1 cellular context compared by ENCODE assay signal in the genomic region with DNA sequence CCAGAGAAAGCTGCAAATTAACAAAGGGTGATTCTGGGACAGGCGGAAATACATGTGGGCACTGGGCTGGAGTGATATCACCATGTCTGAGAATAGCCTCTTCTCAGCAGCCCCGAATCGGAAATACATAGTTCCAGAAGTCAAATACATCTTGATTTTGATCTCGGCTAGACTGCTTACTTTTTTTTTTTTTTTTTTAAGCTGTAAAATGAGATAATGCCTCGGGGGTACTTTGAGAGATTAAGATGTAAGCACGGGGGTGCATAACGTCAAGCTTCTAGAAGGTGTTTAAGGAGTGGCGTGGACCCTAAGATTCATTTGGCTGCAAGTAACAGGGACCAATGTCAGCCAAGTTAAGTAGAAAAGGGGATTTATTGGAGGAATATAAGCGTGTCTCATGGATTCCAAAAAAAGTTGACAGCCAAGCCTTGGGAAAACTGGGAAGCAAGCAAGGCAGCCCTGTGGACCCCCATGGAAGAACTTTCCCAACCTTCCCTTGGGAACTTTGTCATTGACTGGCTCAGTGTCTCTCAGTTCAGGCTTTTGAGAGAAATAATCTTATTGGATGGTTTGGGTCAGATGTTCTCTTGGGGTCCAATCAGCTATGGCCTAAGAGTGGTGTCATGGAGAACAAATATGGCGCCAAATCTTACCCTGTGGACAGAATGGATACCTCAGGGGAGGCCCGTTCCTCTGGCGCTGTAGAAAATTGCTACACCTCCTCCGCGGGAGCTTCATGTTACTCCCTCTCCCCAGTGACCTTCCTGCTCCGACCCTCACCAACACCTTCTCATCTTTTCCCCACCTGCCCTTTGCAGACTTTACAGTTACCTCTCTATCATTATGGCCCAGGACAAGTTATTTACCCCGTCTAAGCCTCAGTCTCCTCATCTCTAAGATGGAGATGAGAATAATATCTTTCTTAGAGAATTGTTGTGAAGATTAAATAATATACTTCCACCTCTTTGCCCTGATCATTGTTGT.
TF ChIP-seq lines count a peak whose summit lies in the region.

No MANE protein-coding gene starts in this region.

TF ChIP-seq in K562, 482 proteins besides CTCF, POLR2A, EP300 and RAD21 (continued from another document and continues in another):
- TF ChIP-seq, protein P1, sequence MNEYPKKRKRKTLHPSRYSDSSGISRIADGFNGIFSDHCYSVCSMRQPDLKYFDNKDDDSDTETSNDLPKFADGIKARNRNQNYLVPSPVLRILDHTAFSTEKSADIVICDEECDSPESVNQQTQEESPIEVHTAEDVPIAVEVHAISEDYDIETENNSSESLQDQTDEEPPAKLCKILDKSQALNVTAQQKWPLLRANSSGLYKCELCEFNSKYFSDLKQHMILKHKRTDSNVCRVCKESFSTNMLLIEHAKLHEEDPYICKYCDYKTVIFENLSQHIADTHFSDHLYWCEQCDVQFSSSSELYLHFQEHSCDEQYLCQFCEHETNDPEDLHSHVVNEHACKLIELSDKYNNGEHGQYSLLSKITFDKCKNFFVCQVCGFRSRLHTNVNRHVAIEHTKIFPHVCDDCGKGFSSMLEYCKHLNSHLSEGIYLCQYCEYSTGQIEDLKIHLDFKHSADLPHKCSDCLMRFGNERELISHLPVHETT (CRISPR knock-in tag; conservative IDR thresholded peaks at IDR 0.05 in 1 of 2, IDR thresholded peaks at IDR 0.05 in 1 of 2) = peak in 1 of 2 experiments; percentile 66; a peak in 2 of 4 replicates
- TF ChIP-seq ZNF589 (CRISPR knock-in tag; IDR thresholded peaks at IDR 0.05; ENCODE audit: low read depth) (peak; percentile 55; the same call in 1 of the 2 replicates), DPF2 (IDR thresholded peaks at IDR 0.05) (peak; percentile 68), KLF16 (IDR thresholded peaks at IDR 0.05) (peak; percentile 72), TBP (optimal IDR thresholded peaks at IDR 0.05; ENCODE audit: low read depth, low read length) (peak; percentile 13), SMARCE1 (IDR thresholded peaks at IDR 0.05) (0 out of 2 replicates have a peak, but pooled peaks have one; percentile 15), RCOR1 (IDR thresholded peaks at IDR 0.05; ENCODE audit: borderline replicate concordance in 1 of 2, low read depth in 2 of 2, low read length in 2 of 2) (peak in 1 of 2 experiments; percentile 64; a peak in 2 of 4 replicates), HDAC3 (IDR thresholded peaks at IDR 0.05; ENCODE audit: borderline replicate concordance, partially characterized antibody) (peak; percentile 87), CCNT2 (IDR thresholded peaks at IDR 0.05; ENCODE audit: borderline replicate concordance, extremely low read depth, insufficient read length, low read depth, low read length) (peak; percentile 17), E2F3 (CRISPR knock-in tag; IDR thresholded peaks at IDR 0.05) (no peak), MYC (IDR thresholded peaks at IDR 0.05; ENCODE audit: low read depth, low read length) (0 out of 2 replicates have a peak, but pooled peaks have one; percentile 15), MYC (CRISPR knock-in tag; IDR thresholded peaks at IDR 0.05; ENCODE audit: borderline replicate concordance, low read depth) (no peak), SMARCC2 (IDR thresholded peaks at IDR 0.05; ENCODE audit: low read depth) (peak; percentile 71; the same call in 1 of the 2 replicates), MXI1 (IDR thresholded peaks at IDR 0.05; ENCODE audit: low read depth, low read length) (no peak), ZNF140 (CRISPR knock-in tag; IDR thresholded peaks at IDR 0.05) (no peak), ZNF583 (CRISPR knock-in tag; IDR thresholded peaks at IDR 0.05) (0 out of 2 replicates have a peak, but pooled peaks have one; percentile 39), LEF1 (IDR thresholded peaks at IDR 0.05) (no peak), MEIS2 (IDR thresholded peaks at IDR 0.05; ENCODE audit: partially characterized antibody) (peak; percentile 36), ARNT (IDR thresholded peaks at IDR 0.05) (peak in 1 of 2 experiments; percentile 61; a peak in 2 of 4 replicates), RNF2 (IDR thresholded peaks at IDR 0.05) (0 out of 2 replicates have a peak, but pooled peaks have one; percentile 21), NFRKB (IDR thresholded peaks at IDR 0.05; ENCODE audit: low read depth) (peak; percentile 63), NFIX (CRISPR knock-in tag; IDR thresholded peaks at IDR 0.05; ENCODE audit: low read depth) (no peak), ARID2 (IDR thresholded peaks at IDR 0.05) (no peak), CREM (IDR thresholded peaks at IDR 0.05; ENCODE audit: low read depth) (peak; percentile 17; the same call in 1 of the 2 replicates), RBM25 (IDR thresholded peaks at IDR 0.05; ENCODE audit: low read depth, low read length, severe bottlenecking) (peak; percentile 40), TAL1 (IDR thresholded peaks at IDR 0.05) (peak; percentile 70)
- TF ChIP-seq, protein P2, sequence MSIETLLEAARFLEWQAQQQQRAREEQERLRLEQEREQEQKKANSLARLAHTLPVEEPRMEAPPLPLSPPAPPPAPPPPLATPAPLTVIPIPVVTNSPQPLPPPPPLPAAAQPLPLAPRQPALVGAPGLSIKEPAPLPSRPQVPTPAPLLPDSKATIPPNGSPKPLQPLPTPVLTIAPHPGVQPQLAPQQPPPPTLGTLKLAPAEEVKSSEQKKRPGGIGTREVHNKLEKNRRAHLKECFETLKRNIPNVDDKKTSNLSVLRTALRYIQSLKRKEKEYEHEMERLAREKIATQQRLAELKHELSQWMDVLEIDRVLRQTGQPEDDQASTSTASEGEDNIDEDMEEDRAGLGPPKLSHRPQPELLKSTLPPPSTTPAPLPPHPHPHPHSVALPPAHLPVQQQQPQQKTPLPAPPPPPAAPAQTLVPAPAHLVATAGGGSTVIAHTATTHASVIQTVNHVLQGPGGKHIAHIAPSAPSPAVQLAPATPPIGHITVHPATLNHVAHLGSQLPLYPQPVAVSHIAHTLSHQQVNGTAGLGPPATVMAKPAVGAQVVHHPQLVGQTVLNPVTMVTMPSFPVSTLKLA (conservative IDR thresholded peaks at IDR 0.05) = no peak
- TF ChIP-seq, protein P3, sequence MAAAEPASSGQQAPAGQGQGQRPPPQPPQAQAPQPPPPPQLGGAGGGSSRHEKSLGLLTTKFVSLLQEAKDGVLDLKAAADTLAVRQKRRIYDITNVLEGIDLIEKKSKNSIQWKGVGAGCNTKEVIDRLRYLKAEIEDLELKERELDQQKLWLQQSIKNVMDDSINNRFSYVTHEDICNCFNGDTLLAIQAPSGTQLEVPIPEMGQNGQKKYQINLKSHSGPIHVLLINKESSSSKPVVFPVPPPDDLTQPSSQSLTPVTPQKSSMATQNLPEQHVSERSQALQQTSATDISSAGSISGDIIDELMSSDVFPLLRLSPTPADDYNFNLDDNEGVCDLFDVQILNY (CRISPR knock-in tag; IDR thresholded peaks at IDR 0.05) = no peak
- TF ChIP-seq, protein P4, sequence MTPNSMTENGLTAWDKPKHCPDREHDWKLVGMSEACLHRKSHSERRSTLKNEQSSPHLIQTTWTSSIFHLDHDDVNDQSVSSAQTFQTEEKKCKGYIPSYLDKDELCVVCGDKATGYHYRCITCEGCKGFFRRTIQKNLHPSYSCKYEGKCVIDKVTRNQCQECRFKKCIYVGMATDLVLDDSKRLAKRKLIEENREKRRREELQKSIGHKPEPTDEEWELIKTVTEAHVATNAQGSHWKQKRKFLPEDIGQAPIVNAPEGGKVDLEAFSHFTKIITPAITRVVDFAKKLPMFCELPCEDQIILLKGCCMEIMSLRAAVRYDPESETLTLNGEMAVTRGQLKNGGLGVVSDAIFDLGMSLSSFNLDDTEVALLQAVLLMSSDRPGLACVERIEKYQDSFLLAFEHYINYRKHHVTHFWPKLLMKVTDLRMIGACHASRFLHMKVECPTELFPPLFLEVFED (CRISPR knock-in tag; conservative IDR thresholded peaks at IDR 0.05) = no peak
- TF ChIP-seq, protein P5, sequence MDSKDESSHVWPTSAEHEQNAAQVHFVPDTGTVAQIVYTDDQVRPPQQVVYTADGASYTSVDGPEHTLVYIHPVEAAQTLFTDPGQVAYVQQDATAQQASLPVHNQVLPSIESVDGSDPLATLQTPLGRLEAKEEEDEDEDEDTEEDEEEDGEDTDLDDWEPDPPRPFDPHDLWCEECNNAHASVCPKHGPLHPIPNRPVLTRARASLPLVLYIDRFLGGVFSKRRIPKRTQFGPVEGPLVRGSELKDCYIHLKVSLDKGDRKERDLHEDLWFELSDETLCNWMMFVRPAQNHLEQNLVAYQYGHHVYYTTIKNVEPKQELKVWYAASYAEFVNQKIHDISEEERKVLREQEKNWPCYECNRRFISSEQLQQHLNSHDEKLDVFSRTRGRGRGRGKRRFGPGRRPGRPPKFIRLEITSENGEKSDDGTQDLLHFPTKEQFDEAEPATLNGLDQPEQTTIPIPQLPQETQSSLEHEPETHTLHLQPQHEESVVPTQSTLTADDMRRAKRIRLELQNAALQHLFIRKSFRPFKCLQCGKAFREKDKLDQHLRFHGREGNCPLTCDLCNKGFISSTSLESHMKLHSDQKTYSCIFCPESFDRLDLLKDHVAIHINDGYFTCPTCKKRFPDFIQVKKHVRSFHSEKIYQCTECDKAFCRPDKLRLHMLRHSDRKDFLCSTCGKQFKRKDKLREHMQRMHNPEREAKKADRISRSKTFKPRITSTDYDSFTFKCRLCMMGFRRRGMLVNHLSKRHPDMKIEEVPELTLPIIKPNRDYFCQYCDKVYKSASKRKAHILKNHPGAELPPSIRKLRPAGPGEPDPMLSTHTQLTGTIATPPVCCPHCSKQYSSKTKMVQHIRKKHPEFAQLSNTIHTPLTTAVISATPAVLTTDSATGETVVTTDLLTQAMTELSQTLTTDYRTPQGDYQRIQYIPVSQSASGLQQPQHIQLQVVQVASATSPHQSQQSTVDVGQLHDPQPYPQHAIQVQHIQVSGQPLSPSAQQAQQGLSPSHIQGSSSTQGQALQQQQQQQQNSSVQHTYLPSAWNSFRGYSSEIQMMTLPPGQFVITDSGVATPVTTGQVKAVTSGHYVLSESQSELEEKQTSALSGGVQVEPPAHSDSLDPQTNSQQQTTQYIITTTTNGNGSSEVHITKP (IDR thresholded peaks at IDR 0.05; ENCODE audit: partially characterized antibody) = peak; percentile 78
- TF ChIP-seq, protein P6, sequence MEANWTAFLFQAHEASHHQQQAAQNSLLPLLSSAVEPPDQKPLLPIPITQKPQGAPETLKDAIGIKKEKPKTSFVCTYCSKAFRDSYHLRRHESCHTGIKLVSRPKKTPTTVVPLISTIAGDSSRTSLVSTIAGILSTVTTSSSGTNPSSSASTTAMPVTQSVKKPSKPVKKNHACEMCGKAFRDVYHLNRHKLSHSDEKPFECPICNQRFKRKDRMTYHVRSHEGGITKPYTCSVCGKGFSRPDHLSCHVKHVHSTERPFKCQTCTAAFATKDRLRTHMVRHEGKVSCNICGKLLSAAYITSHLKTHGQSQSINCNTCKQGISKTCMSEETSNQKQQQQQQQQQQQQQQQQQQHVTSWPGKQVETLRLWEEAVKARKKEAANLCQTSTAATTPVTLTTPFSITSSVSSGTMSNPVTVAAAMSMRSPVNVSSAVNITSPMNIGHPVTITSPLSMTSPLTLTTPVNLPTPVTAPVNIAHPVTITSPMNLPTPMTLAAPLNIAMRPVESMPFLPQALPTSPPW (CRISPR knock-in tag; IDR thresholded peaks at IDR 0.05) = 0 out of 2 replicates have a peak, but pooled peaks have one; percentile 24
- TF ChIP-seq, protein P7, sequence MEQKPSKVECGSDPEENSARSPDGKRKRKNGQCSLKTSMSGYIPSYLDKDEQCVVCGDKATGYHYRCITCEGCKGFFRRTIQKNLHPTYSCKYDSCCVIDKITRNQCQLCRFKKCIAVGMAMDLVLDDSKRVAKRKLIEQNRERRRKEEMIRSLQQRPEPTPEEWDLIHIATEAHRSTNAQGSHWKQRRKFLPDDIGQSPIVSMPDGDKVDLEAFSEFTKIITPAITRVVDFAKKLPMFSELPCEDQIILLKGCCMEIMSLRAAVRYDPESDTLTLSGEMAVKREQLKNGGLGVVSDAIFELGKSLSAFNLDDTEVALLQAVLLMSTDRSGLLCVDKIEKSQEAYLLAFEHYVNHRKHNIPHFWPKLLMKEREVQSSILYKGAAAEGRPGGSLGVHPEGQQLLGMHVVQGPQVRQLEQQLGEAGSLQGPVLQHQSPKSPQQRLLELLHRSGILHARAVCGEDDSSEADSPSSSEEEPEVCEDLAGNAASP (IDR thresholded peaks at IDR 0.05) = no peak
- TF ChIP-seq, protein P8, sequence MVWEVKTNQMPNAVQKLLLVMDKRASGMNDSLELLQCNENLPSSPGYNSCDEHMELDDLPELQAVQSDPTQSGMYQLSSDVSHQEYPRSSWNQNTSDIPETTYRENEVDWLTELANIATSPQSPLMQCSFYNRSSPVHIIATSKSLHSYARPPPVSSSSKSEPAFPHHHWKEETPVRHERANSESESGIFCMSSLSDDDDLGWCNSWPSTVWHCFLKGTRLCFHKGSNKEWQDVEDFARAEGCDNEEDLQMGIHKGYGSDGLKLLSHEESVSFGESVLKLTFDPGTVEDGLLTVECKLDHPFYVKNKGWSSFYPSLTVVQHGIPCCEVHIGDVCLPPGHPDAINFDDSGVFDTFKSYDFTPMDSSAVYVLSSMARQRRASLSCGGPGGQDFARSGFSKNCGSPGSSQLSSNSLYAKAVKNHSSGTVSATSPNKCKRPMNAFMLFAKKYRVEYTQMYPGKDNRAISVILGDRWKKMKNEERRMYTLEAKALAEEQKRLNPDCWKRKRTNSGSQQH (CRISPR knock-in tag; IDR thresholded peaks at IDR 0.05) = 0 out of 2 replicates have a peak, but pooled peaks have one; percentile 22
- TF ChIP-seq, protein P9, sequence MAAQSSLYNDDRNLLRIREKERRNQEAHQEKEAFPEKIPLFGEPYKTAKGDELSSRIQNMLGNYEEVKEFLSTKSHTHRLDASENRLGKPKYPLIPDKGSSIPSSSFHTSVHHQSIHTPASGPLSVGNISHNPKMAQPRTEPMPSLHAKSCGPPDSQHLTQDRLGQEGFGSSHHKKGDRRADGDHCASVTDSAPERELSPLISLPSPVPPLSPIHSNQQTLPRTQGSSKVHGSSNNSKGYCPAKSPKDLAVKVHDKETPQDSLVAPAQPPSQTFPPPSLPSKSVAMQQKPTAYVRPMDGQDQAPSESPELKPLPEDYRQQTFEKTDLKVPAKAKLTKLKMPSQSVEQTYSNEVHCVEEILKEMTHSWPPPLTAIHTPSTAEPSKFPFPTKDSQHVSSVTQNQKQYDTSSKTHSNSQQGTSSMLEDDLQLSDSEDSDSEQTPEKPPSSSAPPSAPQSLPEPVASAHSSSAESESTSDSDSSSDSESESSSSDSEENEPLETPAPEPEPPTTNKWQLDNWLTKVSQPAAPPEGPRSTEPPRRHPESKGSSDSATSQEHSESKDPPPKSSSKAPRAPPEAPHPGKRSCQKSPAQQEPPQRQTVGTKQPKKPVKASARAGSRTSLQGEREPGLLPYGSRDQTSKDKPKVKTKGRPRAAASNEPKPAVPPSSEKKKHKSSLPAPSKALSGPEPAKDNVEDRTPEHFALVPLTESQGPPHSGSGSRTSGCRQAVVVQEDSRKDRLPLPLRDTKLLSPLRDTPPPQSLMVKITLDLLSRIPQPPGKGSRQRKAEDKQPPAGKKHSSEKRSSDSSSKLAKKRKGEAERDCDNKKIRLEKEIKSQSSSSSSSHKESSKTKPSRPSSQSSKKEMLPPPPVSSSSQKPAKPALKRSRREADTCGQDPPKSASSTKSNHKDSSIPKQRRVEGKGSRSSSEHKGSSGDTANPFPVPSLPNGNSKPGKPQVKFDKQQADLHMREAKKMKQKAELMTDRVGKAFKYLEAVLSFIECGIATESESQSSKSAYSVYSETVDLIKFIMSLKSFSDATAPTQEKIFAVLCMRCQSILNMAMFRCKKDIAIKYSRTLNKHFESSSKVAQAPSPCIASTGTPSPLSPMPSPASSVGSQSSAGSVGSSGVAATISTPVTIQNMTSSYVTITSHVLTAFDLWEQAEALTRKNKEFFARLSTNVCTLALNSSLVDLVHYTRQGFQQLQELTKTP (IDR thresholded peaks at IDR 0.05; ENCODE audit: low read depth in 1 of 2, partially characterized antibody in 2 of 2) = peak in 1 of 2 experiments; percentile 40
